In genomic region chr3:157174616-157175498, GRCh38 we compare ENCODE assay signal across 1 cellular context.
TF ChIP-seq lines count a peak whose summit lies in the region.

No MANE protein-coding gene starts in this region.

TF ChIP-seq in liver, 16 proteins besides CTCF, POLR2A, EP300 and RAD21 (continued from another document):
- TF ChIP-seq ZBTB33 (IDR thresholded peaks at IDR 0.05) (peak; percentile 97), MAX (IDR thresholded peaks at IDR 0.05) (peak; percentile 100), HNF4A (conservative IDR thresholded peaks at IDR 0.05) (peak; percentile 53 to 72), YY1 (IDR thresholded peaks at IDR 0.05) (peak; percentile 93)
